20 cellular contexts compared by ENCODE assay signal in genomic region chrX:46216406-46216805, GRCh38.
"Had no signal": no experiment of that assay in that cellular context is flagged by ENCODE, and none has a peak within 500 bp of the region (broad histone marks: within the 10 kb centered on the region; RNA-seq: fewer than 3 reads in every experiment).

No MANE protein-coding gene starts in this region.

- H3K27ac ChIP-seq: hepatocyte, neural progenitor cell, psoas muscle, sigmoid colon, skin epidermis, stomach had no signal

- H2AFZ ChIP-seq: hepatocyte, neural progenitor cell had no signal

- H3K9ac ChIP-seq: neural progenitor cell had no signal

- ATAC-seq: left colon; left ventricle myocardium superior; natural killer cell treated with Interleukin-12 subunit alpha and Interleukin-12 subunit beta and Interleukin-15 and Interleukin-18, amount 100 ng/mL, for 72 hours; psoas muscle had no signal

- H3K9me3 ChIP-seq: psoas muscle, sigmoid colon, stomach had no signal

- H3K4me2 ChIP-seq: hepatocyte, neural progenitor cell had no signal

- H3K79me2 ChIP-seq: hepatocyte had no signal

- H3K4me3 ChIP-seq: hepatocyte, lung, neural progenitor cell, psoas muscle, sigmoid colon, skin epidermis, stomach had no signal

- H3K36me3 ChIP-seq: neural progenitor cell, sigmoid colon, stomach had no signal

- DNase-seq: dermis blood vessel endothelial cell; effector CD4-positive, alpha-beta T cell; endodermal cell; foreskin melanocyte; head of caudate nucleus; left colon; left ventricle myocardium superior; mesenchymal stem cell; midbrain; nucleus accumbens; psoas muscle; sigmoid colon; stimulated activated naive CD4-positive, alpha-beta T cell; stomach; substantia nigra had no signal

- H3K27me3 ChIP-seq: hepatocyte, neural progenitor cell, sigmoid colon had no signal

- H3K4me1 ChIP-seq: neural progenitor cell, psoas muscle, sigmoid colon, stomach had no signal
